ENCODE assay signal across 20 cellular contexts in genomic region chr13:113903361-113903760, GRCh38. TPM values are rescaled to one million over a fixed set of nuclear protein-coding genes. Genes with fewer than 3 reads are reported as not detected.
A peak's percentile ranks its signal among the peaks of the same experiment; 100 is the strongest.
DNase-seq lines count a peak whose midpoint lies in the region; ATAC-seq and TF ChIP-seq lines count a peak whose summit lies in the region.
"Had no signal": no experiment of that assay in that cellular context is flagged by ENCODE, and none has a peak within 500 bp of the region (broad histone marks: within the 10 kb centered on the region; RNA-seq: fewer than 3 reads in every experiment).

No MANE protein-coding gene starts in this region.

- H3K4me1 ChIP-seq in tibial artery (peaks cover 0 to 53% (median 27%) of the 10 kb centered on the region in 4 donors), tibial nerve (peaks cover 0 to 14% (median 2%) of the 10 kb centered on the region in 4 donors)

- peak; percentile 3 for DNase-seq in activated CD4-positive, alpha-beta memory T cell treated with anti-CD3 and anti-CD28 coated beads, Interleukin-2, amount 10 ng/mL, durations not matched to agents 7 days and 5 days
- no peak for DNase-seq in activated CD4-positive, alpha-beta memory T cell treated with anti-CD3 and anti-CD28 coated beads for 36 hours
- peak; percentile 44 for DNase-seq in amniotic stem cell (lab: John Stamatoyannopoulos, UW)
- peak; percentile 20 for DNase-seq in islet precursor cell
- peak; percentile 60 to 90 for DNase-seq in tibial artery
- no peak for DNase-seq in SW 1271 (lab: John Stamatoyannopoulos, UW)
- DNase-seq in tibial nerve (ENCODE audit: low spot score in 2 of 2) = no peak
- DNase-seq: activated CD4-positive, alpha-beta T cell treated with anti-CD3 and anti-CD28 coated beads, Interleukin-2, amount 10 ng/mL, durations not matched to agents 24 days and 14 days; activated effector memory CD4-positive, alpha-beta T cell treated with Interleukin-2 at 50 U/mL for 16 hours; effector memory CD8-positive, alpha-beta T cell; glutamatergic neuron; kidney; naive B cell; NCI-H187; NCI-H524 treated with DMSO at 0.1 percent for 48 hours; RPMI8226; stimulated activated naive CD4-positive, alpha-beta T cell treated with Interleukin-2 at 50 U/mL for 16 hours had no signal

- no peak for TF ChIP-seq EP300 in tibial nerve (IDR thresholded peaks at IDR 0.05)

- POLR2A ChIA-PET in activated CD4-positive, alpha-beta memory T cell treated with anti-CD3 and anti-CD28 coated beads, Interleukin-2, amount 10 ng/mL, durations not matched to agents 7 days and 5 days (lab: Charles Lee) = no interaction called here
- POLR2A ChIA-PET in activated CD4-positive, alpha-beta memory T cell treated with anti-CD3 and anti-CD28 coated beads for 36 hours (lab: Charles Lee) = no interaction called here

- H3K27ac ChIP-seq in tibial artery = peak overlapping the region; percentile 84 to 86
- H3K27ac ChIP-seq in tibial nerve = no peak overlapping the region

- 78 to 85% methylated on average over 6 of the region's 6 CpGs for WGBS in tibial nerve, 2 donors

- no peak for ATAC-seq in HG02759 (IDR thresholded peaks at IDR 0.05; ENCODE audit: unreplicated experiment)
- ATAC-seq: body of pancreas; effector memory CD8-positive, alpha-beta T cell had no signal

- CTCF ChIA-PET in activated CD4-positive, alpha-beta memory T cell treated with anti-CD3 and anti-CD28 coated beads, Interleukin-2, amount 10 ng/mL, durations not matched to agents 7 days and 5 days (lab: Charles Lee) = no interaction called here
- CTCF ChIA-PET in activated CD4-positive, alpha-beta memory T cell treated with anti-CD3 and anti-CD28 coated beads for 36 hours (lab: Charles Lee) = no interaction called here

- no peak overlapping the region for H3K4me3 ChIP-seq in tibial artery
- no peak overlapping the region for H3K4me3 ChIP-seq in tibial nerve
- H3K4me3 ChIP-seq: body of pancreas had no signal

- TF ChIP-seq CTCF in tibial artery (IDR thresholded peaks at IDR 0.05) (no peak), tibial nerve (IDR thresholded peaks at IDR 0.05) (no peak)

- no peaks in the 10 kb centered on the region for H3K4me1 Mint-ChIP-seq in activated CD4-positive, alpha-beta memory T cell treated with anti-CD3 and anti-CD28 coated beads, Interleukin-2, amount 10 ng/mL, durations not matched to agents 7 days and 5 days
- peaks cover 2% of the 10 kb centered on the region for H3K4me1 Mint-ChIP-seq in activated CD4-positive, alpha-beta memory T cell treated with anti-CD3 and anti-CD28 coated beads for 36 hours (ENCODE audit: low read depth)
- H3K4me1 Mint-ChIP-seq: activated CD4-positive, alpha-beta T cell treated with anti-CD3 and anti-CD28 coated beads, Interleukin-2, amount 10 ng/mL, durations not matched to agents 24 days and 14 days had no signal

- TF ChIP-seq POLR2A in tibial nerve (IDR thresholded peaks at IDR 0.05) = no peak

- intact Hi-C loops in activated CD4-positive, alpha-beta memory T cell treated with anti-CD3 and anti-CD28 coated beads for 36 hours (cut with micrococcal nuclease) = no loop called here
- intact Hi-C loops in tibial artery (cut with DNase I; ENCODE audit: low total_unique reads) = no loop called here

- no peaks in the 10 kb centered on the region for H3K36me3 Mint-ChIP-seq in activated CD4-positive, alpha-beta memory T cell treated with anti-CD3 and anti-CD28 coated beads, Interleukin-2, amount 10 ng/mL, durations not matched to agents 7 days and 5 days (ENCODE audit: low read depth)
- H3K36me3 Mint-ChIP-seq in activated CD4-positive, alpha-beta memory T cell treated with anti-CD3 and anti-CD28 coated beads for 36 hours = no peaks in the 10 kb centered on the region
- H3K36me3 Mint-ChIP-seq: naive B cell had no signal

- H3K27me3 Mint-ChIP-seq in activated CD4-positive, alpha-beta memory T cell treated with anti-CD3 and anti-CD28 coated beads, Interleukin-2, amount 10 ng/mL, durations not matched to agents 7 days and 5 days = peaks cover 11% of the 10 kb centered on the region
- peaks cover 5% of the 10 kb centered on the region for H3K27me3 Mint-ChIP-seq in activated CD4-positive, alpha-beta memory T cell treated with anti-CD3 and anti-CD28 coated beads for 36 hours

- H3K36me3 ChIP-seq in tibial artery (no peaks in the 10 kb centered on the region), tibial nerve (no peaks in the 10 kb centered on the region)

- H3K9me3 Mint-ChIP-seq in activated CD4-positive, alpha-beta memory T cell treated with anti-CD3 and anti-CD28 coated beads, Interleukin-2, amount 10 ng/mL, durations not matched to agents 7 days and 5 days = no peaks in the 10 kb centered on the region
- H3K9me3 Mint-ChIP-seq in activated CD4-positive, alpha-beta memory T cell treated with anti-CD3 and anti-CD28 coated beads for 36 hours = no peaks in the 10 kb centered on the region
- H3K9me3 Mint-ChIP-seq: activated CD4-positive, alpha-beta T cell treated with anti-CD3 and anti-CD28 coated beads, Interleukin-2, amount 10 ng/mL, durations not matched to agents 24 days and 14 days; effector memory CD8-positive, alpha-beta T cell; T-helper 2 cell treated with Interferon-gamma antibody and Interleukin-4, amounts not matched to agents 5 μg/mL and 100 μg/mL, for 36 hours had no signal

- no peak overlapping the region for H3K27ac Mint-ChIP-seq in activated CD4-positive, alpha-beta memory T cell treated with anti-CD3 and anti-CD28 coated beads, Interleukin-2, amount 10 ng/mL, durations not matched to agents 7 days and 5 days
- H3K27ac Mint-ChIP-seq in activated CD4-positive, alpha-beta memory T cell treated with anti-CD3 and anti-CD28 coated beads for 36 hours = no peak overlapping the region
- H3K27ac Mint-ChIP-seq: activated CD4-positive, alpha-beta T cell treated with anti-CD3 and anti-CD28 coated beads, Interleukin-2, amount 10 ng/mL, durations not matched to agents 24 days and 14 days; effector memory CD8-positive, alpha-beta T cell; T-helper 2 cell treated with Interferon-gamma antibody and Interleukin-4, amounts not matched to agents 5 μg/mL and 100 μg/mL, for 36 hours had no signal

- H3K9me3 ChIP-seq in tibial artery (no peaks in the 10 kb centered on the region), tibial nerve (no peaks in the 10 kb centered on the region)
- H3K9me3 ChIP-seq: body of pancreas had no signal

- no peak overlapping the region for H3K4me3 Mint-ChIP-seq in activated CD4-positive, alpha-beta memory T cell treated with anti-CD3 and anti-CD28 coated beads, Interleukin-2, amount 10 ng/mL, durations not matched to agents 7 days and 5 days
- H3K4me3 Mint-ChIP-seq in activated CD4-positive, alpha-beta memory T cell treated with anti-CD3 and anti-CD28 coated beads for 36 hours = no peak overlapping the region
- H3K4me3 Mint-ChIP-seq: activated CD4-positive, alpha-beta T cell treated with anti-CD3 and anti-CD28 coated beads, Interleukin-2, amount 10 ng/mL, durations not matched to agents 24 days and 14 days; effector memory CD8-positive, alpha-beta T cell; T-helper 2 cell treated with Interferon-gamma antibody and Interleukin-4, amounts not matched to agents 5 μg/mL and 100 μg/mL, for 36 hours had no signal

- H3K27me3 ChIP-seq in tibial artery = no peaks in the 10 kb centered on the region
- no peaks in the 10 kb centered on the region for H3K27me3 ChIP-seq in tibial nerve
- H3K27me3 ChIP-seq: body of pancreas had no signal

RNA-seq across cellular contexts. Expression of gene GAS6, which starts 39.5 kb away (rescaled TPM):
- total RNA-seq in activated CD4-positive, alpha-beta memory T cell treated with anti-CD3 and anti-CD28 coated beads, Interleukin-2, amount 10 ng/mL, durations not matched to agents 7 days and 5 days = 1 to 10 TPM; 1.3 to 1.8 TPM
- 1 to 10 TPM; 1.5 TPM for total RNA-seq in activated CD4-positive, alpha-beta memory T cell treated with anti-CD3 and anti-CD28 coated beads for 36 hours
- total RNA-seq in tibial nerve = 100 to 1,000 TPM; 317 to 697 (median 547) TPM

Comparison
In these comparisons a context has a peak if more than half of its experiments do, and no peak if none do; other contexts are left out.
1. DNase-seq: peak in activated CD4-positive, alpha-beta memory T cell treated with anti-CD3 and anti-CD28 coated beads, Interleukin-2, amount 10 ng/mL, durations not matched to agents 7 days and 5 days (single experiment), amniotic stem cell (single experiment), islet precursor cell (single experiment) and tibial artery (2 of 2); none in activated CD4-positive, alpha-beta memory T cell treated with anti-CD3 and anti-CD28 coated beads for 36 hours (single experiment), SW 1271 (0 of 2) and tibial nerve (0 of 2).
2. H3K27ac ChIP-seq: peak in tibial artery (2 of 2); none in tibial nerve (0 of 4).
3. RNA of gene GAS6, which starts 39.5 kb away (total RNA-seq): 317 to 697 TPM in tibial nerve; 1.3 to 1.8 TPM in activated CD4-positive, alpha-beta memory T cell treated with anti-CD3 and anti-CD28 coated beads, Interleukin-2, amount 10 ng/mL, durations not matched to agents 7 days and 5 days and 1.5 TPM in activated CD4-positive, alpha-beta memory T cell treated with anti-CD3 and anti-CD28 coated beads for 36 hours; every median in the first group is over 100 times any median in the second.